Comparison of ENCODE assay signal across 8 cellular contexts in the genomic region with DNA sequence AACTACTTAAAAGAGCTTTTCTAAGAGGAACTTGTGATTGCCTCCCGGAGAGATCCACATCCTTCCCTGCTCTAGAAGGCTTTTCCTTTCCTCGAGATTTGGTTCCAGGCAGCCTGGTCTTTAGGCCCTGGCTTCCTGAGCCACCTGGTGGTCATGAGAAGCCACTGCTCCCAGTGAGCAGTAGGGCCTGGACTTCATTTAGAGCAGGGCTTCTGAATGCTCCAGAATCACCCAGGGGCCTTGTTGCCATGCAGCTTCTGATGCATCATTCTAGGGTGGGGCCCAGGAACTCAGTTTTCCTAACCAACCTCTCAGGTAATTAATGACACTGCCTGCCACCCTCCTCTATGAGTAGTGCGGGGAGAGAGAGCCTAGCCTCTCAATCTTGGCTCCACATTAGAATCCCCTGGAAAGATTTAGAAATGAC. TPM values are rescaled to one million over a fixed set of nuclear protein-coding genes. Genes with fewer than 3 reads are reported as not detected.
DNase-seq lines count a peak whose midpoint lies in the region; ATAC-seq, FAIRE-seq and TF ChIP-seq lines count a peak whose summit lies in the region.

No MANE protein-coding gene starts in this region.

- H3K27me3 ChIP-seq in HL-60 (ENCODE audit: insufficient read depth, poor library complexity, severe bottlenecking) (no peaks in the 10 kb centered on the region), Panc1 (ENCODE audit: control insufficient read depth, insufficient read depth, low read length) (no peaks in the 10 kb centered on the region), vagina (no peaks in the 10 kb centered on the region)

- no peaks in the 10 kb centered on the region for H3K27me3 Mint-ChIP-seq in osteocyte (ENCODE audit: unreplicated experiment)

- peaks cover 3% of the 10 kb centered on the region for H3K4me1 Mint-ChIP-seq in osteocyte (ENCODE audit: unreplicated experiment)

- no peak overlapping the region for H3K4me3 ChIP-seq in HL-60 (replicated peaks; ENCODE audit: insufficient read depth, low read length)
- no peak overlapping the region for H3K4me3 ChIP-seq in Panc1 (ENCODE audit: low read depth in 2 of 2, low read length in 2 of 2)
- H3K4me3 ChIP-seq in vagina = no peak overlapping the region

- H3K4me1 ChIP-seq in Panc1 (ENCODE audit: control insufficient read depth, insufficient read depth, low read length) (no peaks in the 10 kb centered on the region), vagina (no peaks in the 10 kb centered on the region)

- H3K27ac Mint-ChIP-seq in osteocyte (ENCODE audit: unreplicated experiment) = peak overlapping the region; percentile 64

- TF ChIP-seq CTCF in HL-60 (IDR thresholded peaks at IDR 0.05; ENCODE audit: insufficient read depth, low read length) = peak; percentile 80
- peak; percentile 85 for TF ChIP-seq CTCF in Panc1 (IDR thresholded peaks at IDR 0.05)
- TF ChIP-seq CTCF in osteocyte (IDR thresholded peaks at IDR 0.05) = peak; percentile 95
- TF ChIP-seq CTCF in vagina (IDR thresholded peaks at IDR 0.05) = peak; percentile 91 to 92 (median 91)

- ATAC-seq in GM19467 (IDR thresholded peaks at IDR 0.05; ENCODE audit: unreplicated experiment) (peak; percentile 71), Panc1 (peak; percentile 93)

- H3K36me3 ChIP-seq in Panc1 (ENCODE audit: control insufficient read depth, insufficient read depth, low read length) (peaks cover 9% of the 10 kb centered on the region), vagina (peaks cover 0 to 57% of the 10 kb centered on the region in 2 donors)

- POLR2A ChIA-PET in Panc1 (lab: Charles Lee) = no interaction called here

- CTCF ChIA-PET in Panc1 (lab: Charles Lee) = no interaction called here

- no peaks in the 10 kb centered on the region for H3K9me3 Mint-ChIP-seq in osteocyte (ENCODE audit: unreplicated experiment)

- TF ChIP-seq POLR2A in vagina (IDR thresholded peaks at IDR 0.05) = no peak

- BruUV-seq in Panc1 (replicated peaks; lab: Mats Ljungman, UMichigan) = no TSS peak

- H3K4me3 Mint-ChIP-seq in osteocyte (ENCODE audit: unreplicated experiment) = no peak overlapping the region

- in situ Hi-C loops in Panc1 (cut with HindIII; ENCODE audit: low pct_unique_long_range_greater_than_20kb, low sequenced_read_pairs) = no loop called here

- intact Hi-C loops in Panc1 (cut with micrococcal nuclease; ENCODE audit: unreplicated experiment) (no loop called here), vagina (cut with DNase I) (loop anchor here (10.0 kb wide), 1 partner anchor 639 kb away; no protein-coding TSS in a partner anchor)

- H3K36me3 Mint-ChIP-seq in osteocyte (ENCODE audit: unreplicated experiment) = peaks cover 44% of the 10 kb centered on the region

- DNase-seq in DMS53 treated with DMSO at 0.1 percent for 48 hours (lab: John Stamatoyannopoulos, UW; ENCODE audit: unreplicated experiment) (peak; percentile 2), HL-60 (ENCODE audit: low read depth in 1 of 2, low spot score in 1 of 2) (peak; percentile 35 to 57), Panc1 (ENCODE audit: low read depth, low spot score) (peak; percentile 13), frontal cortex (ENCODE audit: low spot score in 2 of 2) (peak; percentile 39 to 74), osteocyte (ENCODE audit: extremely low spot score, unreplicated experiment) (peak; percentile 87), vagina (ENCODE audit: extremely low spot score in 2 of 2) (no peak)
- peak; percentile 39 for DNase-seq in activated gamma-delta T cell treated with anti-CD3 and anti-CD28 coated beads, Interleukin-2, amount 50 U/mL, for 16 hours (ENCODE audit: low read depth)

- H3K9me3 ChIP-seq in Panc1 (ENCODE audit: control insufficient read depth, insufficient read depth, low read depth, low read length) = no peaks in the 10 kb centered on the region
- no peaks in the 10 kb centered on the region for H3K9me3 ChIP-seq in vagina

- no peak overlapping the region for H3K27ac ChIP-seq in HL-60 (replicated peaks)
- no peak overlapping the region for H3K27ac ChIP-seq in Panc1 (ENCODE audit: low read length)
- H3K27ac ChIP-seq in vagina = no peak overlapping the region

- FAIRE-seq in frontal cortex (lab: Jason Lieb, UNC) = no peak

RNA-seq across cellular contexts. Expression of a gene that starts 29.6 kb away (rescaled TPM):
- 55.6 TPM for total RNA-seq in Panc1 (2021; ENCODE audit: unreplicated experiment)
- polyA plus RNA-seq in Panc1 (2012; ENCODE audit: insufficient read length) = 74.8 TPM
- total RNA-seq in frontal cortex = 63.2 TPM
- 72.6 and 72.9 TPM in 2 replicates for total RNA-seq in osteocyte
- total RNA-seq in vagina = 50.3 TPM

Comparison
In these comparisons a context has a peak if more than half of its experiments do, and no peak if none do; other contexts are left out.
1. DNase-seq: peak in DMS53 treated with DMSO at 0.1 percent for 48 hours (single experiment), HL-60 (2 of 2), Panc1 (single experiment), activated gamma-delta T cell treated with anti-CD3 and anti-CD28 coated beads, Interleukin-2, amount 50 U/mL, for 16 hours (single experiment), frontal cortex (2 of 2) and osteocyte (single experiment); none in vagina (0 of 2).
2. Peak in every context shown above with its lines, with median percentiles within 50 percentile points of each other: CTCF ChIP-seq.